Comparison of ENCODE assay signal across 30 cellular contexts in genomic region chr1:43308635-43309580, GRCh38. TPM values are rescaled to one million over a fixed set of nuclear protein-coding genes. Genes with fewer than 3 reads are reported as not detected.
"Had no signal": no experiment of that assay in that cellular context is flagged by ENCODE, and none has a peak within 500 bp of the region (broad histone marks: within the 10 kb centered on the region; RNA-seq: fewer than 3 reads in every experiment).

No MANE protein-coding gene starts in this region.

- H3K27ac ChIP-seq: SJCRH30, VCaP had no signal

- H3K27ac Mint-ChIP-seq: activated CD8-positive, alpha-beta T cell treated with anti-CD3 and anti-CD28 coated beads, Interleukin-2, amount 10 ng/mL, durations not matched to agents 7 days and 5 days; activated naive CD8-positive, alpha-beta T cell treated with anti-CD3 and anti-CD28 coated beads, Interleukin-2, amount 50 U/mL, for 24 hours; activated T-cell treated with anti-CD3 and anti-CD28 coated beads, Interleukin-2, amount 50 U/mL, for 24 hours; activated T-helper 1 cell treated with anti-CD3 and anti-CD28 coated beads, Interleukin-12 subunit alpha, Interleukin-12 subunit beta, Interleukin-2, Interleukin-4 antibody, amounts not matched to agents 30 ng/mL and 10 ng/mL and 1 ng/mL, durations not matched to agents 14 hours and 24 hours and 36 hours; brain had no signal

- H3K36me3 ChIP-seq: SJCRH30 had no signal

- DNase-seq: activated CD4-positive, alpha-beta T cell treated with anti-CD3 and anti-CD28 coated beads for 48 hours; activated CD4-positive, alpha-beta T cell treated with anti-CD3 and anti-CD28 coated beads, Interleukin-2, amount 50 U/mL, for 4 hours; activated CD8-positive, alpha-beta T cell treated with anti-CD3 and anti-CD28 coated beads, Interleukin-2, amount 10 ng/mL, durations not matched to agents 7 days and 5 days; activated effector memory CD4-positive, alpha-beta T cell treated with Interleukin-2 at 50 U/mL for 16 hours; activated naive CD4-positive, alpha-beta T cell treated with Interleukin-2 at 50 U/mL for 16 hours; activated naive CD8-positive, alpha-beta T cell treated with anti-CD3 and anti-CD28 coated beads, Interleukin-2, amount 50 U/mL, for 24 hours; activated T-cell treated with anti-CD3 and anti-CD28 coated beads, Interleukin-2, amount 50 U/mL, for 24 hours; amniotic stem cell; Kasumi-1; KBM-7; NCI-H1048; NCI-H146; NCI-H187 treated with DMSO at 0.1 percent for 48 hours; NCI-H2171; NCI-H226; NCI-H526 treated with DMSO at 0.1 percent for 48 hours; NCI-H82; SJCRH30; SK-N-SH; T-helper 1 cell had no signal

- H3K27me3 Mint-ChIP-seq: activated T-cell treated with anti-CD3 and anti-CD28 coated beads, Interleukin-2, amount 50 U/mL, for 24 hours had no signal

- H3K4me2 ChIP-seq: SK-N-SH had no signal

- H3K9ac ChIP-seq: SK-N-SH had no signal

- H3K9me3 ChIP-seq: SJCRH30, SK-N-SH had no signal

- H3K4me3 Mint-ChIP-seq: activated CD8-positive, alpha-beta T cell treated with anti-CD3 and anti-CD28 coated beads, Interleukin-2, amount 10 ng/mL, durations not matched to agents 7 days and 5 days; activated naive CD8-positive, alpha-beta T cell treated with anti-CD3 and anti-CD28 coated beads, Interleukin-2, amount 50 U/mL, for 24 hours; activated T-cell treated with anti-CD3 and anti-CD28 coated beads, Interleukin-2, amount 50 U/mL, for 24 hours; activated T-helper 1 cell treated with anti-CD3 and anti-CD28 coated beads, Interleukin-12 subunit alpha, Interleukin-12 subunit beta, Interleukin-2, Interleukin-4 antibody, amounts not matched to agents 30 ng/mL and 10 ng/mL and 1 ng/mL, durations not matched to agents 14 hours and 24 hours and 36 hours; brain had no signal

- H3K36me3 Mint-ChIP-seq: activated naive CD4-positive, alpha-beta T cell treated with anti-CD3 and anti-CD28 coated beads, Interleukin-2, amount 50 U/mL, for 72 hours; brain had no signal

- FAIRE-seq: astrocyte had no signal

- H3K9me3 Mint-ChIP-seq: activated naive CD4-positive, alpha-beta T cell treated with anti-CD3 and anti-CD28 coated beads, Interleukin-2, amount 50 U/mL, for 72 hours; activated naive CD8-positive, alpha-beta T cell treated with anti-CD3 and anti-CD28 coated beads, Interleukin-2, amount 50 U/mL, for 24 hours; activated T-cell treated with anti-CD3 and anti-CD28 coated beads, Interleukin-2, amount 50 U/mL, for 24 hours; activated T-helper 1 cell treated with anti-CD3 and anti-CD28 coated beads, Interleukin-12 subunit alpha, Interleukin-12 subunit beta, Interleukin-2, Interleukin-4 antibody, amounts not matched to agents 30 ng/mL and 10 ng/mL and 1 ng/mL, durations not matched to agents 14 hours and 24 hours and 36 hours; brain had no signal

- ATAC-seq: activated CD8-positive, alpha-beta T cell treated with anti-CD3 and anti-CD28 coated beads, Interleukin-2, amount 10 ng/mL, durations not matched to agents 7 days and 5 days; activated naive CD4-positive, alpha-beta T cell treated with anti-CD3 and anti-CD28 coated beads, Interleukin-2, amount 50 U/mL, for 72 hours; activated naive CD8-positive, alpha-beta T cell treated with anti-CD3 and anti-CD28 coated beads, Interleukin-2, amount 50 U/mL, for 24 hours; Right ventricle myocardium inferior had no signal

- H3K4me3 ChIP-seq: SJCRH30 had no signal

- H3K4me1 Mint-ChIP-seq: activated naive CD8-positive, alpha-beta T cell treated with anti-CD3 and anti-CD28 coated beads, Interleukin-2, amount 50 U/mL, for 24 hours had no signal

- H3K4me1 ChIP-seq: SJCRH30 had no signal

RNA-seq across cellular contexts. Expression of gene TIE1, which starts 8.1 kb away (rescaled TPM):
- total RNA-seq: NCI-H460 had no signal

RNA-seq across cellular contexts. Expression of gene C1orf210, which starts 23.5 kb away (rescaled TPM):
- total RNA-seq: activated CD8-positive, alpha-beta T cell treated with anti-CD3 and anti-CD28 coated beads, Interleukin-2, amount 10 ng/mL, durations not matched to agents 7 days and 5 days; activated naive CD4-positive, alpha-beta T cell treated with anti-CD3 and anti-CD28 coated beads, Interleukin-2, amount 50 U/mL, for 72 hours; activated T-helper 1 cell treated with anti-CD3 and anti-CD28 coated beads, Interleukin-12 subunit alpha, Interleukin-12 subunit beta, Interleukin-2, Interleukin-4 antibody, amounts not matched to agents 30 ng/mL and 10 ng/mL and 1 ng/mL, durations not matched to agents 14 hours and 24 hours and 36 hours; OCI-LY7; Right ventricle myocardium inferior; RPMI7951; SJCRH30; T-helper 2 cell treated with Interferon-gamma antibody and Interleukin-4, amounts not matched to agents 100 ng/mL and 5 ng/mL, for 36 hours had no signal
- polyA plus RNA-seq: SK-N-SH had no signal

RNA-seq across cellular contexts. Expression of gene MPL, which starts 28.7 kb away (rescaled TPM):
- total RNA-seq: activated CD8-positive, alpha-beta T cell treated with anti-CD3 and anti-CD28 coated beads, Interleukin-2, amount 10 ng/mL, durations not matched to agents 7 days and 5 days; activated naive CD4-positive, alpha-beta T cell treated with anti-CD3 and anti-CD28 coated beads, Interleukin-2, amount 50 U/mL, for 72 hours; activated T-helper 1 cell treated with anti-CD3 and anti-CD28 coated beads, Interleukin-12 subunit alpha, Interleukin-12 subunit beta, Interleukin-2, Interleukin-4 antibody, amounts not matched to agents 30 ng/mL and 10 ng/mL and 1 ng/mL, durations not matched to agents 14 hours and 24 hours and 36 hours; astrocyte; NCI-H460; OCI-LY7; RPMI7951; SJCRH30; T-helper 2 cell treated with Interferon-gamma antibody and Interleukin-4, amounts not matched to agents 100 ng/mL and 5 ng/mL, for 36 hours had no signal
- polyA plus RNA-seq: SK-N-SH had no signal

RNA-seq across cellular contexts. Expression of gene TMEM125, which starts 39.1 kb away (rescaled TPM):
- total RNA-seq: activated CD8-positive, alpha-beta T cell treated with anti-CD3 and anti-CD28 coated beads, Interleukin-2, amount 10 ng/mL, durations not matched to agents 7 days and 5 days; activated T-helper 1 cell treated with anti-CD3 and anti-CD28 coated beads, Interleukin-12 subunit alpha, Interleukin-12 subunit beta, Interleukin-2, Interleukin-4 antibody, amounts not matched to agents 30 ng/mL and 10 ng/mL and 1 ng/mL, durations not matched to agents 14 hours and 24 hours and 36 hours; NCI-H460; Right ventricle myocardium inferior; RPMI7951; SJCRH30; T-helper 2 cell treated with Interferon-gamma antibody and Interleukin-4, amounts not matched to agents 100 ng/mL and 5 ng/mL, for 36 hours had no signal
- polyA plus RNA-seq: SK-N-SH had no signal
